Comparison of ENCODE assay signal across 8 cellular contexts in genomic region chr5:176536132-176536901, GRCh38.
DNase-seq lines count a peak whose midpoint lies in the region; ATAC-seq lines count a peak whose summit lies in the region.

No MANE protein-coding gene starts in this region.

- H3K9ac ChIP-seq in ES-I3 (ENCODE audit: low read depth, low read length): peak overlapping the region; percentile 100

- H3K9me3 ChIP-seq in ES-I3 (ENCODE audit: control insufficient read depth, insufficient read depth, low read length): no peaks in the 10 kb centered on the region

- peaks cover 3% of the 10 kb centered on the region for H3K36me3 ChIP-seq in ES-I3 (ENCODE audit: insufficient read depth, low read length)

- peak; percentile 22 for ATAC-seq in HG02885 (IDR thresholded peaks at IDR 0.05; ENCODE audit: poor library complexity, unreplicated experiment)
- ATAC-seq in GM21526 (IDR thresholded peaks at IDR 0.05; ENCODE audit: low FRiP score, unreplicated experiment): no peak

- peak; percentile 65 for DNase-seq in NOMO-1 treated with dmso at 0.1 percent for 144 hours (lab: John Stamatoyannopoulos, UW; ENCODE audit: unreplicated experiment)
- peak; percentile 76 for DNase-seq in activated T-cell treated with anti-CD3 and anti-CD28 coated beads for 1 hour (ENCODE audit: low read depth)
- peak; percentile 79 for DNase-seq in epidermal melanocyte (ENCODE audit: insufficient read length, low spot score)
- peak; percentile 85 for DNase-seq in midbrain (lab: John Stamatoyannopoulos, UW)
- DNase-seq in stimulated activated CD8-positive, alpha-beta memory T cell treated with anti-CD3 and anti-CD28 coated beads, Interleukin-15, amount 100 ng/mL, for 48 hours (ENCODE audit: low read depth in 2 of 2): peak; percentile 67 to 72

- peaks cover 37% of the 10 kb centered on the region for H3K4me1 ChIP-seq in ES-I3 (ENCODE audit: insufficient read depth, low read length)
